3 cellular contexts compared by ENCODE assay signal in the genomic region with DNA sequence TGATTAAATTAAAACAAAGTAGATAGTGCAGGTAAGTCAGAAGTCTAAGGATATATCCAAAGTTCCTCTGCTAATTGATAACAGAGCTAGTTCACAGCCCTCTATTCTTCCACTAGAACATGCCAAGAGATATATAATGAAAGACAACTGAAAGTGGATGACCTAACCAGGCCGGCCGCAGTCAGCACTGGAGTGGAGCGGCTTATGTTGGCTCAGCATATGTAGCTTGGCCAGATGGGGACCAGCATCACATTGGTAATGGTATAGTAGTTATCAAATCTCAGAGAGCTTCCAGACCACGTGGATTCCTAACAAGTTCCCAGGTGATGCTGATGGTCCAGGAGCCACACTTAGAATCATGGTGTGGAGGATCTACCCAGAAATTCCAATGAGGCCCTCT. TPM values are rescaled to one million over a fixed set of nuclear protein-coding genes. Genes with fewer than 3 reads are reported as not detected.
"Had no signal": no experiment of that assay in that cellular context is flagged by ENCODE, and none has a peak within 500 bp of the region (broad histone marks: within the 10 kb centered on the region; RNA-seq: fewer than 3 reads in every experiment).

No MANE protein-coding gene starts in this region.

RNA-seq across cellular contexts. Expression of a gene that starts 38.0 kb away (rescaled TPM):
- total RNA-seq: ascending aorta, body of pancreas, cardiac muscle cell had no signal
